In the genomic region with DNA sequence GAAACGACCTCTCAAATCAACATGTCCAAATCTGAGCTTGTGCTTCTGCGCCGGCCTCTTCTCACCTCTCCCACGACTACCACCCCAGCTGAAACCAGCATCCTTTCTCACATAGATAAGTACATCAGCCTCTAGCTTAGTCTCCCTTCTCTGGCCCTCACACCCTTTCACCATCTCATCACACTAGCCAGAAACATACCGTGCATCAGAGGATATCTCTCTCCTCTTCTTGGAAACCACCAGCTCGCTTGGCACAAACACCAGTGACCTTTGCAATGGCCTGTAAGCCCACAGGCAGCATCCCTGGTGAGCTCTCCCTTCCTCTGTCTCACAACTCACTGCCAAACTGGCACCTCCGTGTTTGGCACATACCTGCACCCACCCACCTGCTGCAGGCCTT, we compare ENCODE assay signal across 8 cellular contexts.
"Had no signal": no experiment of that assay in that cellular context is flagged by ENCODE, and none has a peak within 500 bp of the region (broad histone marks: within the 10 kb centered on the region; RNA-seq: fewer than 3 reads in every experiment).

No MANE protein-coding gene starts in this region.

- H3K27ac ChIP-seq: HL-60 had no signal

- H3K4me3 ChIP-seq: GM23338, K562 had no signal

- H3K4me2 ChIP-seq: GM23338 had no signal

- ATAC-seq: GM23338, K562 had no signal

- H2AFZ ChIP-seq: GM23338 had no signal

- DNase-seq: H9, HCEC 1CT, IMR-90 had no signal

- FAIRE-seq: H1, H54, K562 had no signal
